ENCODE assay signal across 15 cellular contexts in the genomic region with DNA sequence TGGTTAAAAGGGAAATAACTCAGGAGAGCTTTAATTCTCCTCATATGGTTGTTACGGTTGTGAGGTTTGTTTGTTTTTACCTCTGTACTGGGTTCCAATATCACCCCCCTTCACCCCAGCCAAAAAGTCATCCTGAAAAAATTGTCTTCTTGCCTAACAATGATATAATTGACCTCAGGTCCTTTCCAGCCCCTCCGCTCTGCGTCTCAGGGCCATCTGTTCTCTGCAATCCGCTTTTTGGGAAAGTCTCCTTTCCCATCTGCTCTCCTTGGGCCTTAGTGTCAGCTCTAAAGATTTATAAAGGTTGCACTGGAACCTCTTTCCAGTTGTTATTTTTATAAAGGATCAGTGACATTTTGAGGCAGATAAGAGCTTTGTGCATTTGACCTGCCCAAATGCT. TPM values are rescaled to one million over a fixed set of nuclear protein-coding genes. Genes with fewer than 3 reads are reported as not detected.
A peak's percentile ranks its signal among the peaks of the same experiment; 100 is the strongest.
DNase-seq lines count a peak whose midpoint lies in the region; ATAC-seq and TF ChIP-seq lines count a peak whose summit lies in the region.
"Had no signal": no experiment of that assay in that cellular context is flagged by ENCODE, and none has a peak within 500 bp of the region (broad histone marks: within the 10 kb centered on the region; RNA-seq: fewer than 3 reads in every experiment).

No MANE protein-coding gene starts in this region.

- no peak overlapping the region for H3K14ac ChIP-seq in neuronal stem cell (ENCODE audit: low read length)

- no peak overlapping the region for H2BK5ac ChIP-seq in neuronal stem cell (ENCODE audit: low read length)

- H3K4me3 Mint-ChIP-seq in natural killer cell, result no peak overlapping the region
- H3K4me3 Mint-ChIP-seq: activated CD4-positive, alpha-beta T cell treated with anti-CD3 and anti-CD28 coated beads for 36 hours; activated T-helper 17 cell treated with anti-CD3 and anti-CD28 coated beads, Interleukin-2, amount 50 U/mL, for 72 hours; naive thymus-derived CD8-positive, alpha-beta T cell had no signal

- H3K27ac Mint-ChIP-seq in natural killer cell, result no peak overlapping the region
- H3K27ac Mint-ChIP-seq: activated CD4-positive, alpha-beta T cell treated with anti-CD3 and anti-CD28 coated beads for 36 hours; activated T-helper 17 cell treated with anti-CD3 and anti-CD28 coated beads, Interleukin-2, amount 50 U/mL, for 72 hours; naive thymus-derived CD8-positive, alpha-beta T cell had no signal

- H3K79me2 ChIP-seq in ACC112 (ENCODE audit: control insufficient read depth, insufficient read depth, low read length, unreplicated experiment), result no peaks in the 10 kb centered on the region

- no peak overlapping the region for H2AK5ac ChIP-seq in neuronal stem cell (ENCODE audit: low read depth, low read length)

- H3K4me1 ChIP-seq in ACC112 (ENCODE audit: control insufficient read depth, insufficient read depth, low read length, unreplicated experiment) (peaks cover 41% of the 10 kb centered on the region), duodenal mucosa (ENCODE audit: control insufficient read depth in 1 of 2, insufficient read depth in 2 of 2, low read length in 2 of 2) (peaks cover 45 to 58% of the 10 kb centered on the region in 2 donors), neuronal stem cell (ENCODE audit: control insufficient read depth in 2 of 2, insufficient read depth in 1 of 2, low read depth in 1 of 2, low read length in 2 of 2) (peaks cover 20 to 30% of the 10 kb centered on the region in 2 donors)

- H3K27me3 Mint-ChIP-seq in natural killer cell (ENCODE audit: low read depth in 2 of 2), result no peaks in the 10 kb centered on the region
- H3K27me3 Mint-ChIP-seq: activated CD4-positive, alpha-beta T cell treated with anti-CD3 and anti-CD28 coated beads for 36 hours; activated T-helper 17 cell treated with anti-CD3 and anti-CD28 coated beads, Interleukin-2, amount 50 U/mL, for 72 hours; naive thymus-derived CD8-positive, alpha-beta T cell had no signal

- no peak overlapping the region for H2BK120ac ChIP-seq in neuronal stem cell (ENCODE audit: low read depth, low read length)

- H3K23ac ChIP-seq in neuronal stem cell (ENCODE audit: low read depth, low read length, poor library complexity), result no peak overlapping the region

- intact Hi-C loops in natural killer cell (cut with micrococcal nuclease), result no loop called here

- no peak overlapping the region for H2AFZ ChIP-seq in ACC112 (ENCODE audit: low read length, unreplicated experiment)
- H2AFZ ChIP-seq in neuronal stem cell (ENCODE audit: low read length), result no peak overlapping the region

- no peak overlapping the region for H2BK12ac ChIP-seq in neuronal stem cell (ENCODE audit: low read length)

- no peak overlapping the region for H4K91ac ChIP-seq in neuronal stem cell (ENCODE audit: low read depth, low read length, poor library complexity)

- H2BK15ac ChIP-seq in neuronal stem cell (ENCODE audit: low read length), result no peak overlapping the region

- H3K79me1 ChIP-seq in neuronal stem cell (ENCODE audit: low read depth, low read length), result peaks cover 3% of the 10 kb centered on the region

- H3K9ac ChIP-seq in duodenal mucosa (ENCODE audit: low read depth in 1 of 2, low read length in 2 of 2) (peak overlapping the region; percentile 32 to 46), neuronal stem cell (ENCODE audit: low read depth, low read length, poor library complexity) (no peak overlapping the region)

- H3K4me1 Mint-ChIP-seq in natural killer cell, result peaks cover 0 to 5% of the 10 kb centered on the region in 2 donors

- no peak overlapping the region for H4K8ac ChIP-seq in neuronal stem cell (ENCODE audit: low read depth, low read length)

- no peaks in the 10 kb centered on the region for H3K36me3 ChIP-seq in ACC112 (ENCODE audit: insufficient read depth, low read length)
- H3K36me3 ChIP-seq in duodenal mucosa (ENCODE audit: control insufficient read depth in 1 of 2, insufficient read depth in 2 of 2, low read length in 2 of 2), result no peaks in the 10 kb centered on the region
- H3K36me3 ChIP-seq in neuronal stem cell (replicated peaks in 1 of 2; ENCODE audit: control insufficient read depth in 2 of 2, insufficient read depth in 2 of 2, low read length in 2 of 2), result peaks cover 0 to 49% of the 10 kb centered on the region in 2 donors

- TF ChIP-seq CTCF in natural killer cell (IDR thresholded peaks at IDR 0.05), result no peak

- H3K18ac ChIP-seq in neuronal stem cell (ENCODE audit: low read length), result no peak overlapping the region

- H3K27me3 ChIP-seq in ACC112 (ENCODE audit: insufficient read depth, low read length) (no peaks in the 10 kb centered on the region), duodenal mucosa (ENCODE audit: control insufficient read depth in 1 of 2, insufficient read depth in 2 of 2, low read length in 2 of 2) (no peaks in the 10 kb centered on the region), neuronal stem cell (ENCODE audit: control insufficient read depth in 3 of 3, insufficient read depth in 3 of 3, low read depth in 1 of 3, low read length in 3 of 3) (no peaks in the 10 kb centered on the region)

- H3K27ac ChIP-seq in ACC112 (ENCODE audit: low read depth, low read length) (peak overlapping the region; percentile 89), duodenal mucosa (ENCODE audit: low read depth, low read length) (peak overlapping the region; percentile 72), neuronal stem cell (replicated peaks; ENCODE audit: low read length) (peak overlapping the region; percentile 17)

- H3K9me3 ChIP-seq in duodenal mucosa (ENCODE audit: control insufficient read depth in 1 of 2, low read length in 2 of 2) (no peaks in the 10 kb centered on the region), neuronal stem cell (replicated peaks in 1 of 2; ENCODE audit: control insufficient read depth in 2 of 2, insufficient read depth in 1 of 2, low read depth in 1 of 2, low read length in 2 of 2) (no peaks in the 10 kb centered on the region)

- WGBS in neuronal stem cell (ENCODE audit: extremely low coverage in 2 of 2, insufficient read length in 2 of 2, insufficient replicate concordance in 1 of 2), 2 donors, result no CpG with 5 or more reads among the region's 4 CpGs

- H3K4ac ChIP-seq in neuronal stem cell (ENCODE audit: low read length), result no peak overlapping the region

- no peaks in the 10 kb centered on the region for H3K9me3 Mint-ChIP-seq in natural killer cell
- H3K9me3 Mint-ChIP-seq: activated T-helper 17 cell treated with anti-CD3 and anti-CD28 coated beads, Interleukin-2, amount 50 U/mL, for 72 hours; naive thymus-derived CD8-positive, alpha-beta T cell had no signal

- no peak overlapping the region for H3K4me2 ChIP-seq in neuronal stem cell (ENCODE audit: insufficient read depth, low read length, poor library complexity, severe bottlenecking)

- DNase-seq in NCI-H446 (lab: John Stamatoyannopoulos, UW), result peak; percentile 2 to 52
- DNase-seq in neuronal stem cell (ENCODE audit: low spot score), result no peak
- DNase-seq in natural killer cell, result no peak
- DNase-seq in T-helper 2 cell, result no peak
- DNase-seq: activated CD4-positive, alpha-beta T cell treated with anti-CD3 and anti-CD28 coated beads for 36 hours; naive thymus-derived CD8-positive, alpha-beta T cell; NCI-H146 had no signal

- no peaks in the 10 kb centered on the region for H3K36me3 Mint-ChIP-seq in natural killer cell

- ATAC-seq in natural killer cell (no peak), HG02973 (IDR thresholded peaks at IDR 0.05; ENCODE audit: unreplicated experiment) (no peak), HG03159 (IDR thresholded peaks at IDR 0.05; ENCODE audit: unreplicated experiment) (no peak)
- ATAC-seq: activated CD4-positive, alpha-beta T cell treated with anti-CD3 and anti-CD28 coated beads for 36 hours; K562; naive thymus-derived CD8-positive, alpha-beta T cell had no signal

- H3K4me3 ChIP-seq in ACC112 (ENCODE audit: low read depth, low read length) (no peak overlapping the region), duodenal mucosa (ENCODE audit: low read depth in 1 of 2, low read length in 2 of 2) (peak overlapping the region in 1 of 2 donors; percentile 20), neuronal stem cell (ENCODE audit: low read length in 2 of 2) (no peak overlapping the region)
- H3K4me3 ChIP-seq: K562 had no signal

RNA-seq across cellular contexts. Expression of a gene that starts 33.9 kb away (rescaled TPM):
- polyA plus RNA-seq in neuronal stem cell (2013, experiment 1 of 2), result 55.1 TPM
- polyA plus RNA-seq in neuronal stem cell (2013, experiment 2 of 2), result 55.1 TPM
- total RNA-seq in natural killer cell, result 10 to 100 TPM; 13.6 to 17.6 (median 15.9) TPM

RNA-seq across cellular contexts. Expression of a gene that starts 55.4 kb away (rescaled TPM):
- polyA plus RNA-seq in neuronal stem cell (2013, experiment 1 of 2), result 3.0 TPM
- polyA plus RNA-seq in neuronal stem cell (2013, experiment 2 of 2), result 3.1 TPM
- not detected for total RNA-seq in natural killer cell
- total RNA-seq: Daoy; epithelial cell of proximal tubule; K562; naive thymus-derived CD8-positive, alpha-beta T cell had no signal
- polyA plus RNA-seq: K562; naive thymus-derived CD8-positive, alpha-beta T cell had no signal

Comparison
In these comparisons a context has a peak if more than half of its experiments do, and no peak if none do; other contexts are left out.
1. H3K27ac ChIP-seq: peak in every context shown above with its lines; median percentile 89 in ACC112; 72 in duodenal mucosa; 17 in neuronal stem cell.
2. DNase-seq: peak in NCI-H446 (2 of 2); none in neuronal stem cell (single experiment), natural killer cell (single experiment) and T-helper 2 cell (0 of 5).